Comparison of ENCODE assay signal across 18 cellular contexts in the genomic region with DNA sequence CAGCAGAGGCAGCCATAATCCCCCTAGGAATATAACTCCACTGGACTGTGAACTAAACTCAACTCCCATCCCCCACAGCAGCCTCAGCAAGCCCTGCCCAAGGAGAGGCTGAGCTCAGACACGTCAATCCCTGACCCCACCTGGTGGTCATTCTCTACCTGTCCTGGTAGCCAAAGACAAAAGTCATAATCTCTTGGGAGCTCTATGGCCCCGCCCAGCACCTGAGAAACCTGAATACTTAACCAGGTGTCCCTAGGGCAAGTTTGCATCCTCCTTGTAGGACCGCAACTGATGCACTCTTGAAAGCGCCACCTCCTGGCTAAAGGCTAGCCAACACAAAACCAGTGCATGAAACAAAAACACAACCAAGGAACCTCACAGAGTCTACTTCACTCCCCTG. TPM values are rescaled to one million over a fixed set of nuclear protein-coding genes. Genes with fewer than 3 reads are reported as not detected.
DNase-seq lines count a peak whose midpoint lies in the region; ATAC-seq, FAIRE-seq and TF ChIP-seq lines count a peak whose summit lies in the region.
"Had no signal": no experiment of that assay in that cellular context is flagged by ENCODE, and none has a peak within 500 bp of the region (broad histone marks: within the 10 kb centered on the region; RNA-seq: fewer than 3 reads in every experiment).

No MANE protein-coding gene starts in this region.

- H3K4me3 ChIP-seq in bronchial epithelial cell (ENCODE audit: low read depth, low read length) = no peak overlapping the region
- H3K4me3 ChIP-seq in trophoblast cell (ENCODE audit: low read depth, low read length) = no peak overlapping the region
- H3K4me3 ChIP-seq: ascending aorta, smooth muscle cell had no signal

- no peaks in the 10 kb centered on the region for H3K4me1 ChIP-seq in trophoblast cell (ENCODE audit: control insufficient read depth in 1 of 2, insufficient read depth in 2 of 2, low read length in 2 of 2)
- H3K4me1 ChIP-seq: ascending aorta had no signal

- H4K8ac ChIP-seq in trophoblast cell (ENCODE audit: low read depth, low read length) = no peak overlapping the region

- no peak overlapping the region for H2BK120ac ChIP-seq in trophoblast cell (ENCODE audit: insufficient read depth, low read length, poor library complexity)

- no peak for FAIRE-seq in bronchial epithelial cell (lab: Jason Lieb, UNC)

- no peak overlapping the region for H3K18ac ChIP-seq in trophoblast cell (ENCODE audit: low read length)

- no peaks in the 10 kb centered on the region for H3K79me2 ChIP-seq in trophoblast cell (ENCODE audit: control insufficient read depth, insufficient read depth, low read length, poor library complexity)

- no peak overlapping the region for H4K12ac ChIP-seq in trophoblast cell (ENCODE audit: low read depth, low read length)

- H3K4ac ChIP-seq in trophoblast cell (ENCODE audit: low read depth, low read length) = no peak overlapping the region

- no peaks in the 10 kb centered on the region for H3K79me1 ChIP-seq in trophoblast cell (ENCODE audit: low read length)

- WGBS in trophoblast cell (ENCODE audit: extremely low coverage, insufficient coverage, insufficient read length) = no CpG with 5 or more reads among the region's 4 CpGs

- H4K91ac ChIP-seq in trophoblast cell (ENCODE audit: low read depth, low read length) = no peak overlapping the region

- H3K23ac ChIP-seq in trophoblast cell (ENCODE audit: low read length) = no peak overlapping the region

- H3K14ac ChIP-seq in trophoblast cell (ENCODE audit: low read length) = no peak overlapping the region

- no peak for TF ChIP-seq CTCF in bronchial epithelial cell (IDR thresholded peaks at IDR 0.05; ENCODE audit: insufficient read depth, low read length, severe bottlenecking)

- H3K36me3 ChIP-seq in bronchial epithelial cell (ENCODE audit: control insufficient read depth, insufficient read depth, low read length) (no peaks in the 10 kb centered on the region), trophoblast cell (ENCODE audit: control insufficient read depth in 1 of 2, insufficient read depth in 2 of 2, low read length in 2 of 2) (no peaks in the 10 kb centered on the region)
- H3K36me3 ChIP-seq: ascending aorta had no signal

- H2AK5ac ChIP-seq in trophoblast cell (ENCODE audit: low read length) = no peak overlapping the region

- H3K9me3 ChIP-seq in trophoblast cell (ENCODE audit: insufficient read depth, low read depth, low read length) = no peaks in the 10 kb centered on the region
- H3K9me3 ChIP-seq: ascending aorta had no signal

- no peak overlapping the region for H3K27ac ChIP-seq in trophoblast cell (ENCODE audit: low read depth, low read length)
- H3K27ac ChIP-seq: ascending aorta had no signal

- H2BK5ac ChIP-seq in trophoblast cell (ENCODE audit: low read depth, low read length, poor library complexity) = no peak overlapping the region

- H3K27me3 ChIP-seq in bronchial epithelial cell (ENCODE audit: control insufficient read depth, insufficient read depth, low read length) (no peaks in the 10 kb centered on the region), trophoblast cell (ENCODE audit: insufficient read depth, low read length) (no peaks in the 10 kb centered on the region)
- H3K27me3 ChIP-seq: ascending aorta had no signal

- ATAC-seq in HG03280 (IDR thresholded peaks at IDR 0.05; ENCODE audit: unreplicated experiment) (no peak), GM21381 (IDR thresholded peaks at IDR 0.05; ENCODE audit: unreplicated experiment) (no peak)

- no peak overlapping the region for H2AFZ ChIP-seq in trophoblast cell (ENCODE audit: insufficient read depth, low read length, poor library complexity)

- DNase-seq in SIG-M5 treated with dmso at 0.1 percent for 504 hours (lab: John Stamatoyannopoulos, UW; ENCODE audit: unreplicated experiment) (peak; percentile 0), SIG-M5 (lab: John Stamatoyannopoulos, UW) (no peak), HT1080 (ENCODE audit: low read depth) (peak; percentile 5), bronchial epithelial cell (ENCODE audit: low read depth) (peak; percentile 0), trophoblast cell (peak; percentile 0 to 25)
- DNase-seq in activated CD4-positive, alpha-beta T cell treated with anti-CD3 and anti-CD28 coated beads for 48 hours = no peak
- DNase-seq: activated CD8-positive, alpha-beta memory T cell treated with anti-CD3 and anti-CD28 coated beads for 24 hours; activated effector memory CD4-positive, alpha-beta T cell treated with anti-CD3 and anti-CD28 coated beads, Interleukin-2, amount 50 U/mL, for 16 hours; CD8-positive, alpha-beta memory T cell; foreskin fibroblast; NCI-H1092; Right ventricle myocardium superior; T1000 had no signal

- H3K9ac ChIP-seq in trophoblast cell (ENCODE audit: low read length) = no peak overlapping the region

- no peak overlapping the region for H2BK12ac ChIP-seq in trophoblast cell (ENCODE audit: low read length)

- H3K4me2 ChIP-seq in trophoblast cell (ENCODE audit: low read length) = no peak overlapping the region
- H3K4me2 ChIP-seq: smooth muscle cell had no signal

RNA-seq across cellular contexts. Expression of gene CT47B1, which starts 18.4 kb away (rescaled TPM):
- not detected in 2 replicates for total RNA-seq in HT1080 (2014; rRNA removed; shearing (Covaris generic))
- polyA plus RNA-seq in HT1080 (2015; cell fraction: cytosol; rRNA removed) = not detected in 2 replicates
- polyA plus RNA-seq in HT1080 (2015; cell fraction: nucleus; rRNA removed) = not detected in 2 replicates
- total RNA-seq in bronchial epithelial cell = not detected in 2 replicates
- not detected in 2 replicates for polyA plus RNA-seq in trophoblast cell (2013)
- total RNA-seq: ascending aorta; CD8-positive, alpha-beta memory T cell; osteoblast; Right ventricle myocardium superior; smooth muscle cell had no signal
- polyA plus RNA-seq: CD8-positive, alpha-beta memory T cell; smooth muscle cell had no signal

Comparison
In these comparisons a context has a peak if more than half of its experiments do, and no peak if none do; other contexts are left out.
1. DNase-seq: peak in SIG-M5 treated with dmso at 0.1 percent for 504 hours (single experiment), HT1080 (single experiment), bronchial epithelial cell (single experiment) and trophoblast cell (2 of 2); none in SIG-M5 (single experiment) and activated CD4-positive, alpha-beta T cell treated with anti-CD3 and anti-CD28 coated beads for 48 hours (single experiment).